1 cellular context compared by ENCODE assay signal in genomic region chr9:137430723-137431415, GRCh38.
TF ChIP-seq lines count a peak whose summit lies in the region.

No MANE protein-coding gene starts in this region.

TF ChIP-seq in IMR-90, 13 proteins besides CTCF, POLR2A, EP300 and RAD21:
- TF ChIP-seq USF2 (IDR thresholded peaks at IDR 0.05; ENCODE audit: low read depth, low read length) (no peak), CHD1 (IDR thresholded peaks at IDR 0.05; ENCODE audit: low read depth, low read length) (no peak), MAFK (IDR thresholded peaks at IDR 0.05; ENCODE audit: low read depth, low read length) (no peak), SMC3 (IDR thresholded peaks at IDR 0.05; ENCODE audit: low read depth, low read length) (no peak), MXI1 (IDR thresholded peaks at IDR 0.05; ENCODE audit: borderline replicate concordance, low read depth, low read length) (no peak), BHLHE40 (IDR thresholded peaks at IDR 0.05; ENCODE audit: low read depth, low read length) (no peak), CEBPB (IDR thresholded peaks at IDR 0.05; ENCODE audit: low read depth, low read length) (no peak), RCOR1 (IDR thresholded peaks at IDR 0.05; ENCODE audit: insufficient replicate concordance, low read length) (no peak), FOS (IDR thresholded peaks at IDR 0.05; ENCODE audit: low read depth, low read length) (no peak), ELK1 (IDR thresholded peaks at IDR 0.05; ENCODE audit: borderline replicate concordance, low read depth, low read length) (no peak), RFX5 (IDR thresholded peaks at IDR 0.05; ENCODE audit: low read depth, low read length) (no peak), NFE2L2 (IDR thresholded peaks at IDR 0.05; ENCODE audit: low read depth, low read length) (no peak), MAZ (IDR thresholded peaks at IDR 0.05; ENCODE audit: borderline replicate concordance, low read depth, low read length) (no peak)
